ENCODE assay signal across 14 cellular contexts in genomic region chr7:85474234-85474633, GRCh38.
A peak's percentile ranks its signal among the peaks of the same experiment; 100 is the strongest.
DNase-seq lines count a peak whose midpoint lies in the region; ATAC-seq and TF ChIP-seq lines count a peak whose summit lies in the region.
"Had no signal": no experiment of that assay in that cellular context is flagged by ENCODE, and none has a peak within 500 bp of the region (broad histone marks: within the 10 kb centered on the region; RNA-seq: fewer than 3 reads in every experiment).

No MANE protein-coding gene starts in this region.

- no peak overlapping the region for H3K27ac ChIP-seq in vagina
- H3K27ac ChIP-seq: breast epithelium, epithelial cell of prostate, HL-60 had no signal

- no peaks in the 10 kb centered on the region for H3K27me3 ChIP-seq in vagina
- H3K27me3 ChIP-seq: breast epithelium had no signal

- H3K4me1 Mint-ChIP-seq in activated CD4-positive, alpha-beta T cell treated with anti-CD3 and anti-CD28 coated beads, Interleukin-2, amount 10 ng/mL, durations not matched to agents 7 days and 5 days, result peaks cover 11% of the 10 kb centered on the region

- H3K27me3 Mint-ChIP-seq in activated CD4-positive, alpha-beta T cell treated with anti-CD3 and anti-CD28 coated beads, Interleukin-2, amount 10 ng/mL, durations not matched to agents 7 days and 5 days, result no peaks in the 10 kb centered on the region

- ATAC-seq in GM19035 (IDR thresholded peaks at IDR 0.05; ENCODE audit: unreplicated experiment) (peak; percentile 83), HG02759 (IDR thresholded peaks at IDR 0.05; ENCODE audit: unreplicated experiment) (peak; percentile 77), HG03469 (IDR thresholded peaks at IDR 0.05; ENCODE audit: unreplicated experiment) (peak; percentile 71), esophagus mucosa (no peak), left cardiac atrium (no peak)
- ATAC-seq: Right ventricle myocardium inferior had no signal

- no peaks in the 10 kb centered on the region for H3K36me3 ChIP-seq in vagina
- H3K36me3 ChIP-seq: breast epithelium had no signal

- H3K4me3 ChIP-seq in AG04449 (ENCODE audit: low read depth, low read length), result no peak overlapping the region
- no peak overlapping the region for H3K4me3 ChIP-seq in vagina
- H3K4me3 ChIP-seq: breast epithelium had no signal

- DNase-seq in AG04449 (ENCODE audit: low read depth, low spot score), result peak; percentile 28
- DNase-seq in vagina (ENCODE audit: extremely low spot score in 2 of 2), result no peak
- no peak for DNase-seq in left cardiac atrium
- DNase-seq in activated CD4-positive, alpha-beta T cell treated with anti-CD3 and anti-CD28 coated beads, Interleukin-2, amount 10 ng/mL, durations not matched to agents 7 days and 5 days, result no peak
- DNase-seq: NCI-H510A treated with DMSO at 0.1 percent for 48 hours, substantia nigra had no signal

- H3K4me1 ChIP-seq in vagina, result no peaks in the 10 kb centered on the region
- H3K4me1 ChIP-seq: breast epithelium had no signal

- POLR2A ChIA-PET in AG04449 (lab: Yijun Ruan, JAX), result no interaction called here
- POLR2A ChIA-PET in activated CD4-positive, alpha-beta T cell treated with anti-CD3 and anti-CD28 coated beads, Interleukin-2, amount 10 ng/mL, durations not matched to agents 7 days and 5 days (lab: Charles Lee), result no interaction called here

- TF ChIP-seq POLR2A in vagina (IDR thresholded peaks at IDR 0.05), result no peak

- H3K36me3 Mint-ChIP-seq in activated CD4-positive, alpha-beta T cell treated with anti-CD3 and anti-CD28 coated beads, Interleukin-2, amount 10 ng/mL, durations not matched to agents 7 days and 5 days (ENCODE audit: low read depth), result no peaks in the 10 kb centered on the region

- TF ChIP-seq CTCF in AG04449 (IDR thresholded peaks at IDR 0.05; ENCODE audit: insufficient read depth, low read length, missing control alignments) (no peak), vagina (IDR thresholded peaks at IDR 0.05) (no peak)

- no peaks in the 10 kb centered on the region for H3K9me3 ChIP-seq in vagina
- H3K9me3 ChIP-seq: breast epithelium had no signal

- no peaks in the 10 kb centered on the region for H3K9me3 Mint-ChIP-seq in activated CD4-positive, alpha-beta T cell treated with anti-CD3 and anti-CD28 coated beads, Interleukin-2, amount 10 ng/mL, durations not matched to agents 7 days and 5 days

- intact Hi-C loops in vagina (cut with DNase I), result no loop called here
- intact Hi-C loops in left cardiac atrium (cut with DNase I), result no loop called here

- no peak overlapping the region for H3K27ac Mint-ChIP-seq in activated CD4-positive, alpha-beta T cell treated with anti-CD3 and anti-CD28 coated beads, Interleukin-2, amount 10 ng/mL, durations not matched to agents 7 days and 5 days

- CTCF ChIA-PET in AG04449 (lab: Yijun Ruan, JAX), result interaction anchor here (1.5 kb wide), 1 partner anchor 9 kb away, joined by 5 read pairs; no protein-coding TSS in a partner anchor
- CTCF ChIA-PET in activated CD4-positive, alpha-beta T cell treated with anti-CD3 and anti-CD28 coated beads, Interleukin-2, amount 10 ng/mL, durations not matched to agents 7 days and 5 days (lab: Charles Lee), result no interaction called here

- no peak overlapping the region for H3K4me3 Mint-ChIP-seq in activated CD4-positive, alpha-beta T cell treated with anti-CD3 and anti-CD28 coated beads, Interleukin-2, amount 10 ng/mL, durations not matched to agents 7 days and 5 days

Comparison
In these comparisons a context has a peak if more than half of its experiments do, and no peak if none do; other contexts are left out.
1. ATAC-seq: peak in GM19035 (single experiment), HG02759 (single experiment) and HG03469 (single experiment); none in esophagus mucosa (single experiment) and left cardiac atrium (0 of 2).